22 cellular contexts compared by ENCODE assay signal in the genomic region with DNA sequence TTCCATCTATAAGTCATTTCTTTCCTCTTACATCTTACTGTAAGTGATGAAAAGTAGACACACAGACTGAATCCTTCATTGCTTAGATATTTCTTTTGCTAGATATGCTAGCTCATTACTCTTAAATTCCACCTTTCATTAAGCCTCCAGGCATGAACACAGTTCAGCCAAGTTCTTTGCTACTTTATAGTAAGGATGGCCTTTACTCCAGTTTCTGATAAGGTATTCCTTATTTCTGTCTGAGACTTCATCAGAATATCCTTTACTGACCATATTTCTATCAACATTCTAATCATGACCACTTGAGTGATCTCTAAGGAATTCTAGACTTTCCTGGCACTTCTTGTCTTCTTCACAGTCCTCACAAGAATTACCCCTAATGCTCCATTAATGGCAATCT.
"Had no signal": no experiment of that assay in that cellular context is flagged by ENCODE, and none has a peak within 500 bp of the region (broad histone marks: within the 10 kb centered on the region; RNA-seq: fewer than 3 reads in every experiment).

No MANE protein-coding gene starts in this region.

- ATAC-seq: Panc1, PC-3 had no signal

- DNase-seq: KBM-7, MV-4-11, NCI-H1048, NCI-H1105, NCI-H1417 treated with DMSO at 0.1 percent for 48 hours, NCI-H146, NCI-H1694 treated with DMSO at 0.1 percent for 48 hours, NCI-H1930, NCI-H2081, NCI-H2107, NCI-H2227 treated with DMSO at 0.1 percent for 48 hours, NCI-H446, NCI-H510A, NCI-H524 treated with DMSO at 0.1 percent for 48 hours, NCI-H69, NCI-H774, PC-3, SHP77, SK-N-SH, SW 1271 had no signal

- H3K9me3 ChIP-seq: SK-N-SH had no signal

- H3K9ac ChIP-seq: SK-N-SH had no signal

- H3K4me2 ChIP-seq: SK-N-SH had no signal

- H3K27ac ChIP-seq: RWPE1 had no signal
